In the genomic region with DNA sequence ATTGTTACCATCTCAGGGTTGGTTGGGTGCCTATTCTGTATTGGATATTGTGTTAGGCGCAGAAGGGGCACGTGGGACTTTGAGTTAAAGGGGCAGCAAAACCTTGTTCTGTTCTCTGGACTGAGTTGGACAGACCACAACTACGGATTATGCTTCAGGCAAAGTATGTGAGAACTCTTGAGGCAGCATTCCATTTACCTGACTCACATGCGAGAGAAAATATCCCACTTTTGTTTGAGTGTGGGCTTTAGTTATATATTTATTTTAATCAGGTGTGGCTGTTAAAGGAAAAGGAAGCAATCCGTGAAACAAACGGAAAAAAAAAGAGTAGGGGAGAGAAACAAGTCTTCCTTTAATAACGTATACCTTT, we compare ENCODE assay signal across 8 cellular contexts. TPM values are rescaled to one million over a fixed set of nuclear protein-coding genes. Genes with fewer than 3 reads are reported as not detected.
A peak's percentile ranks its signal among the peaks of the same experiment; 100 is the strongest.
DNase-seq lines count a peak whose midpoint lies in the region; ATAC-seq and TF ChIP-seq lines count a peak whose summit lies in the region.

No MANE protein-coding gene starts in this region.

- peak overlapping the region; percentile 71 for H3K27ac ChIP-seq in brain microvascular endothelial cell
- H3K27ac ChIP-seq in thyroid gland, result peak overlapping the region; percentile 76 to 83 (median 81)

- ATAC-seq in GM18502 (IDR thresholded peaks at IDR 0.05; ENCODE audit: poor library complexity, unreplicated experiment), result no peak

- H3K4me3 ChIP-seq in brain microvascular endothelial cell (ENCODE audit: low read depth, low read length), result peak overlapping the region; percentile 88
- peak overlapping the region; percentile 11 to 53 (median 53) for H3K4me3 ChIP-seq in thyroid gland (replicated peaks in 1 of 3)

- H3K9me3 ChIP-seq in thyroid gland, result no peaks in the 10 kb centered on the region

- no peaks in the 10 kb centered on the region for H3K27me3 ChIP-seq in brain microvascular endothelial cell (replicated peaks)
- no peaks in the 10 kb centered on the region for H3K27me3 ChIP-seq in thyroid gland

- in situ Hi-C loops in brain microvascular endothelial cell (cut with HindIII; ENCODE audit: low pct_ligation_motif_present, low sequenced_read_pairs), result loop anchor here (25.0 kb wide), 1 partner anchor 417 kb away; the partner anchor contains the start of gene U2SURP

- 8 to 9% methylated on average over 7 of the region's 7 CpGs for WGBS in thyroid gland, 2 donors

- TF ChIP-seq POLR2A in thyroid gland (IDR thresholded peaks at IDR 0.05), result no peak

- H3K4me1 ChIP-seq in thyroid gland, result peaks cover 0 to 5% of the 10 kb centered on the region in 2 donors

- DNase-seq in COLO829 (ENCODE audit: low spot score) (peak; percentile 42), LHCN-M2 (ENCODE audit: low read depth) (peak; percentile 75), brain microvascular endothelial cell (peak; percentile 89), left kidney (ENCODE audit: low read depth, low spot score) (peak; percentile 65), thyroid gland (peak; percentile 33 to 50), NCI-H1436 treated with DMSO at 0.1 percent for 48 hours (lab: John Stamatoyannopoulos, UW) (no peak)
- DNase-seq in activated effector memory CD4-positive, alpha-beta T cell treated with anti-CD3 and anti-CD28 coated beads, Interleukin-2, amount 50 U/mL, for 16 hours, result no peak

- no peak for TF ChIP-seq CTCF in brain microvascular endothelial cell (IDR thresholded peaks at IDR 0.05; ENCODE audit: low read depth, low read length, missing control alignments)
- TF ChIP-seq CTCF in thyroid gland (IDR thresholded peaks at IDR 0.05), result no peak

- intact Hi-C loops in thyroid gland (cut with DNase I), result no loop called here

- H3K36me3 ChIP-seq in brain microvascular endothelial cell (replicated peaks) (no peaks in the 10 kb centered on the region), thyroid gland (no peaks in the 10 kb centered on the region)

RNA-seq across cellular contexts. Expression of gene PLS1, which starts 0.6 kb away (rescaled TPM):
- 0.45 and 1.1 TPM in 2 replicates for total RNA-seq in LHCN-M2 (2014; rRNA removed)
- 0.32 TPM for polyA plus RNA-seq in LHCN-M2 (2012)
- 10 to 100 TPM; 13.3 to 21.3 (median 16.8) TPM for total RNA-seq in thyroid gland

RNA-seq across cellular contexts. Expression of gene ATR, which starts 17.0 kb away (rescaled TPM):
- 24.7 and 31.2 TPM in 2 replicates for total RNA-seq in LHCN-M2 (2014; rRNA removed)
- polyA plus RNA-seq in LHCN-M2 (2012), result 5.1 TPM
- 10 to 100 TPM; 38.7 to 62.1 (median 46.3) TPM for total RNA-seq in thyroid gland

Comparison
In these comparisons a context has a peak if more than half of its experiments do, and no peak if none do; other contexts are left out.
1. DNase-seq: peak in COLO829 (single experiment), LHCN-M2 (single experiment), brain microvascular endothelial cell (single experiment), left kidney (single experiment) and thyroid gland (2 of 2); none in activated effector memory CD4-positive, alpha-beta T cell treated with anti-CD3 and anti-CD28 coated beads, Interleukin-2, amount 50 U/mL, for 16 hours (single experiment) and NCI-H1436 treated with DMSO at 0.1 percent for 48 hours (single experiment).